22 cellular contexts compared by ENCODE assay signal in the genomic region with DNA sequence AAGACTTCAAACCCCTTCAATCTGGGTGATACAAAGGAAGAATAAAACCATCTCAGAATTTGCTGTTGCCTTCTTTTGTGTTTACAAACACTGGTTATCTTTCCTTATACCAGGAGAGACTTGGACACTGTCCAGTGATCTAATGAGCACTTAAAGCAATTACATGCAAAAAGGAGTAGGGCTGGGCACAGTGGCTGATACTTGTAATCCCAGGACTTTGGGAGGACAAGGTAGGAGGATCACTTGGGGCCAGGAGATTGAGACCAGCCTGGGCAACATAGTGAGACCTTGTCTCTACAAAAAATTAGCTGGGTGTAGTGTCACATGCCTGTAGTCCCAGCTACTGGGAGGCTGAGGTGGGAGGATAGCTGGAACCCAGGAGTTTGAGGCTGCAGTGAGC.
"Had no signal": no experiment of that assay in that cellular context is flagged by ENCODE, and none has a peak within 500 bp of the region (broad histone marks: within the 10 kb centered on the region; RNA-seq: fewer than 3 reads in every experiment).

No MANE protein-coding gene starts in this region.

- H3K36me3 Mint-ChIP-seq: naive thymus-derived CD8-positive, alpha-beta T cell had no signal

- H3K9me3 Mint-ChIP-seq: naive thymus-derived CD8-positive, alpha-beta T cell had no signal

- H3K27ac Mint-ChIP-seq: naive thymus-derived CD8-positive, alpha-beta T cell had no signal

- H3K27ac ChIP-seq: heart right ventricle, ovary, right atrium auricular region, sigmoid colon, skin epidermis, stomach, thoracic aorta, transverse colon had no signal

- H3K36me3 ChIP-seq: heart right ventricle, ovary, right atrium auricular region, sigmoid colon, stomach, thoracic aorta, transverse colon had no signal

- H3K27me3 ChIP-seq: ovary, right atrium auricular region, sigmoid colon, stomach, transverse colon had no signal

- DNase-seq: effector memory CD4-positive, alpha-beta T cell; heart right ventricle; hypothalamus; kidney glomerular epithelial cell; mammary epithelial cell; naive thymus-derived CD8-positive, alpha-beta T cell; nucleus accumbens; ovary; sigmoid colon; stimulated activated CD4-positive, alpha-beta T cell treated with anti-CD3 and anti-CD28 coated beads, Interleukin-12 subunit alpha, Interleukin-12 subunit beta, amount 100 ng/mL, for 4 hours; stimulated activated naive CD4-positive, alpha-beta T cell; stomach; substantia nigra; transverse colon had no signal

- H3K4me3 Mint-ChIP-seq: naive thymus-derived CD8-positive, alpha-beta T cell had no signal

- H3K9me3 ChIP-seq: heart right ventricle, ovary, right atrium auricular region, sigmoid colon, stomach, thoracic aorta, transverse colon had no signal

- ATAC-seq: esophagus mucosa; heart right ventricle; left lobe of liver; naive thymus-derived CD8-positive, alpha-beta T cell had no signal

- FAIRE-seq: endometrium, frontal cortex, islet of Langerhans had no signal

- H3K4me3 ChIP-seq: heart right ventricle, ovary, right atrium auricular region, sigmoid colon, skin epidermis, stomach, thoracic aorta, transverse colon had no signal

- H3K4me1 ChIP-seq: right atrium auricular region, sigmoid colon had no signal
